Comparison of ENCODE assay signal across 1 cellular context in genomic region chr11:2686360-2687222, GRCh38.
TF ChIP-seq lines count a peak whose summit lies in the region.

No MANE protein-coding gene starts in this region.

TF ChIP-seq in H1, 55 proteins besides CTCF, POLR2A, EP300 and RAD21:
- TF ChIP-seq BCL11A (IDR thresholded peaks at IDR 0.05; ENCODE audit: low read depth in 2 of 2, low read length in 2 of 2) (no peak), CHD1 (IDR thresholded peaks at IDR 0.05; ENCODE audit: low read depth, low read length) (no peak), SIX5 (IDR thresholded peaks at IDR 0.05; ENCODE audit: low read depth, low read length) (no peak), RBBP5 (IDR thresholded peaks at IDR 0.05; ENCODE audit: borderline replicate concordance, low read depth, low read length) (no peak), KDM1A (IDR thresholded peaks at IDR 0.05; ENCODE audit: borderline replicate concordance, low read length) (no peak), YY1 (IDR thresholded peaks at IDR 0.05; ENCODE audit: low read depth, low read length) (no peak), TBP (IDR thresholded peaks at IDR 0.05; ENCODE audit: low read depth, low read length) (no peak), RNF2 (IDR thresholded peaks at IDR 0.05; ENCODE audit: borderline replicate concordance, low read depth, low read length, missing control alignments, poor library complexity, severe bottlenecking) (no peak), BACH1 (IDR thresholded peaks at IDR 0.05; ENCODE audit: low read length) (no peak), SIN3A (conservative IDR thresholded peaks at IDR 0.05 in 1 of 2, IDR thresholded peaks at IDR 0.05 in 1 of 2; ENCODE audit: low read depth in 1 of 2, low read length in 2 of 2) (no peak), RFX5 (IDR thresholded peaks at IDR 0.05; ENCODE audit: borderline replicate concordance, low read depth, low read length) (no peak), POLR2AphosphoS5 (IDR thresholded peaks at IDR 0.05; ENCODE audit: low read depth, low read length) (no peak), USF2 (IDR thresholded peaks at IDR 0.05; ENCODE audit: low read length) (no peak), MAX (IDR thresholded peaks at IDR 0.05) (no peak)
